Comparison of ENCODE assay signal across 10 cellular contexts in genomic region chr5:55982957-55983381, GRCh38. TPM values are rescaled to one million over a fixed set of nuclear protein-coding genes. Genes with fewer than 3 reads are reported as not detected.
A peak's percentile ranks its signal among the peaks of the same experiment; 100 is the strongest.
DNase-seq lines count a peak whose midpoint lies in the region; TF ChIP-seq lines count a peak whose summit lies in the region.
"Had no signal": no experiment of that assay in that cellular context is flagged by ENCODE, and none has a peak within 500 bp of the region (broad histone marks: within the 10 kb centered on the region; RNA-seq: fewer than 3 reads in every experiment).

No MANE protein-coding gene starts in this region.

- DNase-seq in CD8-positive, alpha-beta memory T cell = peak in 1 of 5 donors; percentile 47
- DNase-seq in LNCaP clone FGC (ENCODE audit: low read depth) = no peak
- no peak for DNase-seq in brain microvascular endothelial cell
- DNase-seq in lung microvascular endothelial cell (ENCODE audit: low read depth in 2 of 2) = peak; percentile 30 to 52
- DNase-seq in DMS153 (lab: John Stamatoyannopoulos, UW) = no peak
- DNase-seq in NK-92 treated with Interleukin-12 subunit alpha and Interleukin-12 subunit beta, amount 100 ng/mL, for 24 hours (lab: John Stamatoyannopoulos, UW) = no peak
- DNase-seq in NCI-H446 (lab: John Stamatoyannopoulos, UW) = no peak
- DNase-seq in LoVo (ENCODE audit: low spot score) = no peak
- DNase-seq: stimulated activated CD4-positive, alpha-beta T cell treated with anti-CD3 and anti-CD28 coated beads, Interleukin-4, amount 100 ng/mL, for 4 hours; SW 1271 had no signal

- H3K27ac ChIP-seq in CD8-positive, alpha-beta memory T cell (ENCODE audit: low read depth, low read length) = no peak overlapping the region
- H3K27ac ChIP-seq in brain microvascular endothelial cell = no peak overlapping the region

- no peak overlapping the region for H3K4me3 Mint-ChIP-seq in CD8-positive, alpha-beta memory T cell

- H3K36me3 ChIP-seq in CD8-positive, alpha-beta memory T cell (ENCODE audit: insufficient read depth, low read length) = no peaks in the 10 kb centered on the region
- H3K36me3 ChIP-seq in brain microvascular endothelial cell (replicated peaks) = peaks cover 29% of the 10 kb centered on the region

- CTCF ChIA-PET in CD8-positive, alpha-beta memory T cell (lab: Charles Lee) = interaction anchor here (0.8 to 1.2 kb wide), 4 partner anchors 9 to 219 kb away, joined by 4 to 6 read pairs (median 6); no protein-coding TSS in a partner anchor

- POLR2A ChIA-PET in CD8-positive, alpha-beta memory T cell (lab: Charles Lee) = interaction anchor here (0.5 to 0.6 kb wide), 3 partner anchors 11 to 75 kb away, joined by 3 to 10 read pairs (median 3); no protein-coding TSS in a partner anchor

- H3K27me3 Mint-ChIP-seq in CD8-positive, alpha-beta memory T cell = no peaks in the 10 kb centered on the region

- H3K9me3 Mint-ChIP-seq in CD8-positive, alpha-beta memory T cell = no peaks in the 10 kb centered on the region

- peak overlapping the region; percentile 37 for H3K4me3 ChIP-seq in CD8-positive, alpha-beta memory T cell (ENCODE audit: low read length)
- H3K4me3 ChIP-seq in LNCaP clone FGC (ENCODE audit: low read depth, low read length) = no peak overlapping the region
- no peak overlapping the region for H3K4me3 ChIP-seq in brain microvascular endothelial cell (ENCODE audit: low read depth, low read length)

- no peaks in the 10 kb centered on the region for H3K9me3 ChIP-seq in CD8-positive, alpha-beta memory T cell (ENCODE audit: low read length)

- H3K36me3 Mint-ChIP-seq in CD8-positive, alpha-beta memory T cell = peaks cover 0 to 32% (median 6%) of the 10 kb centered on the region in 3 donors

- peaks cover 35 to 77% (median 57%) of the 10 kb centered on the region in 3 donors for H3K4me1 Mint-ChIP-seq in CD8-positive, alpha-beta memory T cell

- H3K27ac Mint-ChIP-seq in CD8-positive, alpha-beta memory T cell = peak overlapping the region in 1 of 8 donors; percentile 32

- H3K4me1 ChIP-seq in CD8-positive, alpha-beta memory T cell (ENCODE audit: insufficient read depth, low read length) = peaks cover 74% of the 10 kb centered on the region

- peak; percentile 36 for TF ChIP-seq CTCF in LNCaP clone FGC (IDR thresholded peaks at IDR 0.05; ENCODE audit: control insufficient read depth, extremely low read depth, insufficient read depth)
- peak; percentile 30 for TF ChIP-seq CTCF in brain microvascular endothelial cell (IDR thresholded peaks at IDR 0.05; ENCODE audit: low read depth, low read length, missing control alignments)

- no peaks in the 10 kb centered on the region for H3K27me3 ChIP-seq in CD8-positive, alpha-beta memory T cell (ENCODE audit: insufficient read depth, low read length, poor library complexity, severe bottlenecking)
- H3K27me3 ChIP-seq in brain microvascular endothelial cell (replicated peaks) = no peaks in the 10 kb centered on the region

- in situ Hi-C loops in brain microvascular endothelial cell (cut with HindIII; ENCODE audit: low pct_ligation_motif_present, low sequenced_read_pairs) = no loop called here

RNA-seq across cellular contexts. Expression of gene IL6ST, which starts 11.8 kb away (rescaled TPM):
- 10 to 100 TPM; 52.2 to 60.0 TPM for total RNA-seq in CD8-positive, alpha-beta memory T cell
- polyA plus RNA-seq in CD8-positive, alpha-beta memory T cell = 18.1 TPM
- total RNA-seq in lung microvascular endothelial cell = 506 and 692 TPM in 2 replicates

Comparison
In these comparisons a context has a peak if more than half of its experiments do, and no peak if none do; other contexts are left out.
1. DNase-seq: peak in lung microvascular endothelial cell (2 of 2); none in LNCaP clone FGC (single experiment), brain microvascular endothelial cell (single experiment), DMS153 (single experiment), NK-92 treated with Interleukin-12 subunit alpha and Interleukin-12 subunit beta, amount 100 ng/mL, for 24 hours (single experiment), NCI-H446 (0 of 2) and LoVo (single experiment).